Comparison of ENCODE assay signal across 1 cellular context in the genomic region with DNA sequence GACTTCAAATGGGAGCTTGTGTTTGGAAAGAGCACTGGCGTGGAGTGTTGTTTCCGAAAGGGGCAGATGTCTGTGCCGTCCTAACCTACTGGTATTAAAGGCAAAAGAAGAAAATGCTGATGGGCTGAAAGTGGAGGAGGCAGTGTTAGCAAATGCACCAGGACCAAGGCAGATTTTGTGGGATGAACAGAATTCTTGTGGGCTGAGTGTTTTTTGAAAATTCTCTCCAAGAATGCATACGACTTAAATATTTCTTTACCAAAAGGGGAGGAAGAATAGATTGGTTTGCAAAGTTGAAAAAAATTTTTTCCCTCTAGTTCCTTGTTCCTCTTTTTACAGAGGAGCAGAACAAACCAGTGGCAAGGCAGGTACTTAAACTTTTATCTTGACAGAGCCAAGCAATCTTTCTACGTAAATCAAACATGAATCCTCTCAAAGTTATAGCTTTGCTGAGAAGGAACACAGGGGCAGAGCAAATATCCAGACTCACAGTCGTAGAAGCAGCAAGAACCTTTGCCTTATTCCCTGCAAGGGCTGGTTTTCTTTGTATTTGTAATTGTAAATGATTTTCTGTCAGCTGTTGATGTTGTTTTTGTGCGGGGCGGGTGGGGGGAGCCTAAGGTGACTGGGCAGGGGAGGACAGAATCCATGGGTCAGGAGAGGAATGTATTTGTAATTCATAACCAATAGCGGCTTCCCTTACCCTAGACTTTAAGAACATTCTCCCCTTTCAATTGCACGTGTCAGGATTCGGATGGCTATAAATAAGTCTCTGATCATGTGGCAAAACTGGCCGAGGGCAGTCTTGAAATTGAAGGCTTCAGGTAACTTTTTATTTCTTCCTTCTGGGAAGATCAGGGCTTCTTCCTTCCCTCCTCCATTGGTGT.
TF ChIP-seq lines count a peak whose summit lies in the region.

No MANE protein-coding gene starts in this region.

TF ChIP-seq in IMR-90, 13 proteins besides CTCF, POLR2A, EP300 and RAD21 (continued from another document):
- TF ChIP-seq MXI1 (IDR thresholded peaks at IDR 0.05; ENCODE audit: borderline replicate concordance, low read depth, low read length) (no peak), BHLHE40 (IDR thresholded peaks at IDR 0.05; ENCODE audit: low read depth, low read length) (no peak; the same call in 1 of the 2 replicates), NFE2L2 (IDR thresholded peaks at IDR 0.05; ENCODE audit: low read depth, low read length) (peak; percentile 18; the same call in 1 of the 2 replicates), FOS (IDR thresholded peaks at IDR 0.05; ENCODE audit: low read depth, low read length) (no peak)
- TF ChIP-seq, protein P1, sequence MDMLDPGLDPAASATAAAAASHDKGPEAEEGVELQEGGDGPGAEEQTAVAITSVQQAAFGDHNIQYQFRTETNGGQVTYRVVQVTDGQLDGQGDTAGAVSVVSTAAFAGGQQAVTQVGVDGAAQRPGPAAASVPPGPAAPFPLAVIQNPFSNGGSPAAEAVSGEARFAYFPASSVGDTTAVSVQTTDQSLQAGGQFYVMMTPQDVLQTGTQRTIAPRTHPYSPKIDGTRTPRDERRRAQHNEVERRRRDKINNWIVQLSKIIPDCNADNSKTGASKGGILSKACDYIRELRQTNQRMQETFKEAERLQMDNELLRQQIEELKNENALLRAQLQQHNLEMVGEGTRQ (IDR thresholded peaks at IDR 0.05; ENCODE audit: low read depth, low read length), result 0 out of 2 replicates have a peak, but pooled peaks have one; percentile 20
